8 cellular contexts compared by ENCODE assay signal in the genomic region with DNA sequence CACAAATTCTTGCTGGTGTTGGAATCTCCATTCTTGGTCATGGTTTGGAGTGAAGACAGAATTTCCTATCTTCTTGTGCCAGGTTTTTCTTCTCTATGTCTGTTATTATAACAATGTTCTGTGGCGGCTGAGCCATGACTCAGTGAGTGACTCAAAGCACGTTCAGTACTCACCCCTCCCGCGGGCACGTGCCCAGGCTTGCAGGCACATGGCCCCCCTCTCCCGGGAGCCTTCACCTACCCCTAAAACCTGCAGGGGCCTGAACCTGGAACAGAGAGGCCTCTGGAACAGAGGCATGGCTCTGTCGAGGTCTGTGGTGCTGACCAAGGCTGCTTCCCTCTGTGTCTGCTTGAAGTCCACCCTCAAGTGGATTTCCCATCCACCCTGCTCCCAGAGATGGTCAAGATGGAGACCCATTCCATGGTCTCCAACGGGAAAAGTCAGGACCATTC. TPM values are rescaled to one million over a fixed set of nuclear protein-coding genes. Genes with fewer than 3 reads are reported as not detected.
DNase-seq lines count a peak whose midpoint lies in the region; ATAC-seq and TF ChIP-seq lines count a peak whose summit lies in the region.

No MANE protein-coding gene starts in this region.

- H3K36me3 ChIP-seq in CD8-positive, alpha-beta memory T cell (ENCODE audit: insufficient read depth, low read length): no peaks in the 10 kb centered on the region

- CTCF ChIA-PET in CD8-positive, alpha-beta memory T cell (lab: Charles Lee): interaction anchor here (1.4 to 8.0 kb wide), 6 partner anchors 33 to 155 kb away, joined by 5 to 176 read pairs (median 58); a partner anchor contains a TSS

- H3K9me3 ChIP-seq in CD8-positive, alpha-beta memory T cell (ENCODE audit: low read length): no peaks in the 10 kb centered on the region

- in situ Hi-C loops in SK-MEL-5 (cut with HindIII; ENCODE audit: low pct_unique_long_range_greater_than_20kb, low sequenced_read_pairs): no loop called here

- no peak for TF ChIP-seq CTCF in fibroblast of villous mesenchyme (IDR thresholded peaks at IDR 0.05; ENCODE audit: insufficient read depth, low read depth, low read length)

- H3K27me3 ChIP-seq in CD8-positive, alpha-beta memory T cell (ENCODE audit: insufficient read depth, low read length, poor library complexity, severe bottlenecking): no peaks in the 10 kb centered on the region

- no peaks in the 10 kb centered on the region for H3K4me1 Mint-ChIP-seq in CD8-positive, alpha-beta memory T cell

- POLR2A ChIA-PET in CD8-positive, alpha-beta memory T cell (lab: Charles Lee): no interaction called here

- peaks cover 4 to 13% of the 10 kb centered on the region in 2 donors for H3K27me3 Mint-ChIP-seq in CD8-positive, alpha-beta memory T cell

- no peak overlapping the region for H3K27ac ChIP-seq in CD8-positive, alpha-beta memory T cell (ENCODE audit: low read depth, low read length)

- no peaks in the 10 kb centered on the region for H3K36me3 Mint-ChIP-seq in CD8-positive, alpha-beta memory T cell

- no peak overlapping the region for H3K27ac Mint-ChIP-seq in CD8-positive, alpha-beta memory T cell

- no peaks in the 10 kb centered on the region for H3K4me1 ChIP-seq in CD8-positive, alpha-beta memory T cell (ENCODE audit: insufficient read depth, low read length)

- DNase-seq in D341Med (ENCODE audit: low spot score) (peak; percentile 24), SK-MEL-5 (ENCODE audit: low read depth, low spot score) (peak; percentile 6), fibroblast of villous mesenchyme (ENCODE audit: low read depth) (peak; percentile 77), pulmonary artery endothelial cell (ENCODE audit: low read depth, low spot score) (peak; percentile 66), HuH-7 (ENCODE audit: low spot score) (no peak)
- DNase-seq in CD8-positive, alpha-beta memory T cell: no peak
- no peak for DNase-seq in activated naive CD4-positive, alpha-beta T cell (lab: John Stamatoyannopoulos, UW)

- H3K9me3 Mint-ChIP-seq in CD8-positive, alpha-beta memory T cell: no peaks in the 10 kb centered on the region

- H3K4me3 Mint-ChIP-seq in CD8-positive, alpha-beta memory T cell: no peak overlapping the region

- no peak overlapping the region for H3K4me3 ChIP-seq in fibroblast of villous mesenchyme (ENCODE audit: low read depth, low read length)
- H3K4me3 ChIP-seq in CD8-positive, alpha-beta memory T cell (ENCODE audit: low read length): no peak overlapping the region

- ATAC-seq in HG02938 (IDR thresholded peaks at IDR 0.05; ENCODE audit: unreplicated experiment): no peak

RNA-seq across cellular contexts. Expression of a gene that starts 27.6 kb away (rescaled TPM):
- total RNA-seq in SK-MEL-5 (2014; rRNA removed; shearing (Covaris generic)): 4.9 and 7.4 TPM in 2 replicates
- polyA plus RNA-seq in SK-MEL-5 (2015; cell fraction: cytosol; rRNA removed): 8.5 and 20.2 TPM in 2 replicates
- 105 and 138 TPM in 2 replicates for polyA plus RNA-seq in SK-MEL-5 (2015; cell fraction: nucleus; rRNA removed)
- 26.1 and 35.0 TPM in 2 replicates for total RNA-seq in fibroblast of villous mesenchyme
- 9.3 and 16.2 TPM in 2 replicates for total RNA-seq in pulmonary artery endothelial cell
- total RNA-seq in CD8-positive, alpha-beta memory T cell: 1 to 10 TPM; 3.1 to 5.5 TPM
- 0.30 TPM for polyA plus RNA-seq in CD8-positive, alpha-beta memory T cell

RNA-seq across cellular contexts. Expression of a gene that starts 30.3 kb away (rescaled TPM):
- not detected in 2 replicates for total RNA-seq in SK-MEL-5 (2014; rRNA removed; shearing (Covaris generic))
- not detected in 2 replicates for polyA plus RNA-seq in SK-MEL-5 (2015; cell fraction: cytosol; rRNA removed)
- not detected in 2 replicates for polyA plus RNA-seq in SK-MEL-5 (2015; cell fraction: nucleus; rRNA removed)
- total RNA-seq in fibroblast of villous mesenchyme: not detected in 2 replicates
- total RNA-seq in pulmonary artery endothelial cell: 0.13 TPM in 1 of 2 replicates, not detected in the other
- total RNA-seq in CD8-positive, alpha-beta memory T cell: not detected
- not detected for polyA plus RNA-seq in CD8-positive, alpha-beta memory T cell

RNA-seq across cellular contexts. Expression of a gene that starts 37.6 kb away (rescaled TPM):
- total RNA-seq in SK-MEL-5 (2014; rRNA removed; shearing (Covaris generic)): 41.6 and 43.8 TPM in 2 replicates
- 43.9 and 45.9 TPM in 2 replicates for polyA plus RNA-seq in SK-MEL-5 (2015; cell fraction: cytosol; rRNA removed)
- 14.8 and 17.1 TPM in 2 replicates for polyA plus RNA-seq in SK-MEL-5 (2015; cell fraction: nucleus; rRNA removed)
- 15.5 and 21.2 TPM in 2 replicates for total RNA-seq in fibroblast of villous mesenchyme
- 17.3 and 20.7 TPM in 2 replicates for total RNA-seq in pulmonary artery endothelial cell
- total RNA-seq in CD8-positive, alpha-beta memory T cell: 10 to 100 TPM; 24.2 to 26.0 TPM
- polyA plus RNA-seq in CD8-positive, alpha-beta memory T cell: 11.3 TPM

RNA-seq across cellular contexts. Expression of a gene that starts 37.8 kb away (rescaled TPM):
- total RNA-seq in SK-MEL-5 (2014; rRNA removed; shearing (Covaris generic)): 412 and 439 TPM in 2 replicates
- 246 and 431 TPM in 2 replicates for polyA plus RNA-seq in SK-MEL-5 (2015; cell fraction: cytosol; rRNA removed)
- 46.9 and 68.6 TPM in 2 replicates for polyA plus RNA-seq in SK-MEL-5 (2015; cell fraction: nucleus; rRNA removed)
- total RNA-seq in fibroblast of villous mesenchyme (186 and 216 TPM in 2 replicates), pulmonary artery endothelial cell (233 and 270 TPM in 2 replicates)
- total RNA-seq in CD8-positive, alpha-beta memory T cell: 100 to 1,000 TPM; 420 to 494 TPM
- polyA plus RNA-seq in CD8-positive, alpha-beta memory T cell: 826 TPM

RNA-seq across cellular contexts. Expression of a gene that starts 44.2 kb away (rescaled TPM):
- 5.5 and 7.7 TPM in 2 replicates for total RNA-seq in SK-MEL-5 (2014; rRNA removed; shearing (Covaris generic))
- polyA plus RNA-seq in SK-MEL-5 (2015; cell fraction: cytosol; rRNA removed): 9.6 and 10.4 TPM in 2 replicates
- polyA plus RNA-seq in SK-MEL-5 (2015; cell fraction: nucleus; rRNA removed): 22.9 and 24.8 TPM in 2 replicates
- 5.5 and 7.8 TPM in 2 replicates for total RNA-seq in fibroblast of villous mesenchyme
- total RNA-seq in pulmonary artery endothelial cell: 9.2 and 11.3 TPM in 2 replicates
- total RNA-seq in CD8-positive, alpha-beta memory T cell: 10 to 100 TPM; 22.1 to 22.8 TPM
- polyA plus RNA-seq in CD8-positive, alpha-beta memory T cell: 13.4 TPM

Comparison
In these comparisons a context has a peak if more than half of its experiments do, and no peak if none do; other contexts are left out.
1. DNase-seq: peak in D341Med (single experiment), SK-MEL-5 (single experiment), fibroblast of villous mesenchyme (single experiment) and pulmonary artery endothelial cell (single experiment); none in CD8-positive, alpha-beta memory T cell (0 of 5), activated naive CD4-positive, alpha-beta T cell (0 of 4) and HuH-7 (single experiment).